ENCODE assay signal across 1 cellular context in genomic region chr20:6863798-6864201, GRCh38.
TF ChIP-seq lines count a peak whose summit lies in the region.

No MANE protein-coding gene starts in this region.

TF ChIP-seq in H1, 55 proteins besides CTCF, POLR2A, EP300 and RAD21:
- TF ChIP-seq YY1 (IDR thresholded peaks at IDR 0.05; ENCODE audit: low read depth, low read length) (no peak), HDAC2 (IDR thresholded peaks at IDR 0.05; ENCODE audit: borderline replicate concordance in 1 of 2, low read depth in 2 of 2, low read length in 2 of 2) (no peak), TAF1 (IDR thresholded peaks at IDR 0.05; ENCODE audit: low read depth, low read length) (no peak), SIN3A (conservative IDR thresholded peaks at IDR 0.05 in 1 of 2, IDR thresholded peaks at IDR 0.05 in 1 of 2; ENCODE audit: low read depth in 1 of 2, low read length in 2 of 2) (no peak), RFX5 (IDR thresholded peaks at IDR 0.05; ENCODE audit: borderline replicate concordance, low read depth, low read length) (no peak), HDAC6 (IDR thresholded peaks at IDR 0.05; ENCODE audit: low read depth, low read length) (no peak), POLR2AphosphoS5 (IDR thresholded peaks at IDR 0.05; ENCODE audit: low read depth, low read length) (no peak), MAFK (IDR thresholded peaks at IDR 0.05; ENCODE audit: low read depth, low read length) (no peak)
TF ChIP-seq in H1: peak in this region for 0.
